Comparison of ENCODE assay signal across 1 cellular context in the genomic region with DNA sequence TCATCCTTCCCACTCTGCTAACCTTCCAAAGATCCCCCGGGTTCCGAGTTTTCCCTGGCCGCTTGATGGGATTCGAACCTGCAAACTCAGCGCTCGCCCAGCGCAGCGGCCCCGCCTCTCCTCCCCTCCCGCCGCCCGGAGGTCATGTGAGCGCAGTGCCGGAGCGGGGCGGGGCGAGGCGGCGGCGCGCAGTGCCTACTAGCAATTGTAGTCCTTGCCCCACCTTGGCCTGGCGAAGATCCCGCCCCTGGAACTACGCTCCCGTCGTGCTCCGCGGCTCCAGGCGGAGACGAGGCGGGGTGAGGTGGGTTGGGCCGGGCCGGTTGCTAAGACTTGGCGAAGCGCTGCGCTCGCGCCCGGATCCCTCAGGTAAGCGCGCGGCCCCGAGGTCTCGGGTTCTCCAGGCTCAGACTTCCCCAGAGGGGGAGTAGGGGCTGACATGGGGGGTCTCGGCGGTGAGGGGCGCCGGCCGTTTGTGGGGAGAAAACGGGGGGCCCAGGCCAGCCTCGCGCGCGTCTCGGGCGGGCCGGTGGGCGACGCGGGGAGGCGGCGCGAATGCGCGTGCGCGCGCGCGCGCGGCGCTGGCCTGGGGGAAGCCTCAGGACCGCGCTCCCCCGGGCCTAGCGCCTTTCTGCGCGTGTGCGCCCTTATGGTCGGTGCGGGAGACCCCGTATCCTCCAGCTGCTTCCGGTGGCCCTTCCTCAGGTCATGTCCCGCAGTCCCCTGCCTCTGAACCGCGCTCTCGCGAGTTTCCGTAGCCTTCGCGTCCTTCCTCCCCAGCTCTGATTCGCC.
TF ChIP-seq lines count a peak whose summit lies in the region.

A gene (plus strand): TSS at position 329 of the 792 bp plus-strand sequence. CDS start 6,649 bp downstream, outside the sequence.
A gene with protein sequence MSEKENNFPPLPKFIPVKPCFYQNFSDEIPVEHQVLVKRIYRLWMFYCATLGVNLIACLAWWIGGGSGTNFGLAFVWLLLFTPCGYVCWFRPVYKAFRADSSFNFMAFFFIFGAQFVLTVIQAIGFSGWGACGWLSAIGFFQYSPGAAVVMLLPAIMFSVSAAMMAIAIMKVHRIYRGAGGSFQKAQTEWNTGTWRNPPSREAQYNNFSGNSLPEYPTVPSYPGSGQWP (plus strand): TSS at position 329 of the 792 bp plus-strand sequence. CDS start 9,621 bp downstream, outside the sequence.

TF ChIP-seq in K562, 482 proteins besides CTCF, POLR2A, EP300 and RAD21 (continued from another document and continues in another):
- TF ChIP-seq, protein P1, sequence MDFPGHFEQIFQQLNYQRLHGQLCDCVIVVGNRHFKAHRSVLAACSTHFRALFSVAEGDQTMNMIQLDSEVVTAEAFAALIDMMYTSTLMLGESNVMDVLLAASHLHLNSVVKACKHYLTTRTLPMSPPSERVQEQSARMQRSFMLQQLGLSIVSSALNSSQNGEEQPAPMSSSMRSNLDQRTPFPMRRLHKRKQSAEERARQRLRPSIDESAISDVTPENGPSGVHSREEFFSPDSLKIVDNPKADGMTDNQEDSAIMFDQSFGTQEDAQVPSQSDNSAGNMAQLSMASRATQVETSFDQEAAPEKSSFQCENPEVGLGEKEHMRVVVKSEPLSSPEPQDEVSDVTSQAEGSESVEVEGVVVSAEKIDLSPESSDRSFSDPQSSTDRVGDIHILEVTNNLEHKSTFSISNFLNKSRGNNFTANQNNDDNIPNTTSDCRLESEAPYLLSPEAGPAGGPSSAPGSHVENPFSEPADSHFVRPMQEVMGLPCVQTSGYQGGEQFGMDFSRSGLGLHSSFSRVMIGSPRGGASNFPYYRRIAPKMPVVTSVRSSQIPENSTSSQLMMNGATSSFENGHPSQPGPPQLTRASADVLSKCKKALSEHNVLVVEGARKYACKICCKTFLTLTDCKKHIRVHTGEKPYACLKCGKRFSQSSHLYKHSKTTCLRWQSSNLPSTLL (IDR thresholded peaks at IDR 0.05), result no peak
- TF ChIP-seq YBX1 (IDR thresholded peaks at IDR 0.05) (no peak), DMBX1 (CRISPR knock-in tag; IDR thresholded peaks at IDR 0.05; ENCODE audit: borderline replicate concordance) (peak; percentile 80; the same call in 1 of the 2 replicates), SMARCE1 (IDR thresholded peaks at IDR 0.05) (no peak), ZNF778 (CRISPR knock-in tag; IDR thresholded peaks at IDR 0.05) (no peak), ZEB2 (IDR thresholded peaks at IDR 0.05) (no peak), NCOA2 (IDR thresholded peaks at IDR 0.05; ENCODE audit: partially characterized antibody in 2 of 2) (no peak), KDM4B (IDR thresholded peaks at IDR 0.05; ENCODE audit: borderline replicate concordance in 2 of 2, low read depth in 1 of 2) (peak in 1 of 2 experiments; percentile 97; a peak in 2 of 4 replicates), MYNN (IDR thresholded peaks at IDR 0.05) (no peak), MYNN (CRISPR knock-in tag; IDR thresholded peaks at IDR 0.05) (no peak), ZNF584 (CRISPR knock-in tag; IDR thresholded peaks at IDR 0.05; ENCODE audit: low read depth) (0 out of 2 replicates have a peak, but pooled peaks have one; percentile 20), FUS (optimal IDR thresholded peaks at IDR 0.05; ENCODE audit: low read depth, low read length) (no peak), ZKSCAN8 (CRISPR knock-in tag; IDR thresholded peaks at IDR 0.05) (no peak), KLF16 (IDR thresholded peaks at IDR 0.05) (no peak), PML (IDR thresholded peaks at IDR 0.05; ENCODE audit: low read length) (no peak), ZNF780A (CRISPR knock-in tag; IDR thresholded peaks at IDR 0.05) (no peak), ERF (CRISPR knock-in tag; IDR thresholded peaks at IDR 0.05) (no peak), ARID1B (IDR thresholded peaks at IDR 0.05) (0 out of 2 replicates have a peak, but pooled peaks have one; percentile 15), TCF3 (CRISPR knock-in tag; IDR thresholded peaks at IDR 0.05) (no peak), NR3C1 (CRISPR knock-in tag; IDR thresholded peaks at IDR 0.05) (no peak), CCAR2 (IDR thresholded peaks at IDR 0.05; ENCODE audit: low read depth, low read length) (no peak), POLR2H (tag; IDR thresholded peaks at IDR 0.05; ENCODE audit: low read depth) (no peak; the same call in 1 of the 2 replicates), NRF1 (conservative IDR thresholded peaks at IDR 0.05 in 1 of 2, IDR thresholded peaks at IDR 0.05 in 1 of 2) (peak; percentile 91 to 94), SAFB (IDR thresholded peaks at IDR 0.05; ENCODE audit: borderline replicate concordance, low read depth, low read length) (no peak), SRSF9 (IDR thresholded peaks at IDR 0.05; ENCODE audit: borderline replicate concordance, low read depth, low read length) (no peak), STAT5B (CRISPR knock-in tag; IDR thresholded peaks at IDR 0.05) (no peak), POLR2AphosphoS5 (IDR thresholded peaks at IDR 0.05; ENCODE audit: control insufficient read depth, insufficient read depth, low read depth, low read length) (peak; percentile 69; the same call in 1 of the 2 replicates), ZSCAN29 (IDR thresholded peaks at IDR 0.05) (no peak), ZNF24 (IDR thresholded peaks at IDR 0.05) (no peak), CHD4 (IDR thresholded peaks at IDR 0.05; ENCODE audit: insufficient read depth, insufficient replicate concordance, low read depth, low read length, poor library complexity, severe bottlenecking) (no peak), ZNF696 (CRISPR knock-in tag; conservative IDR thresholded peaks at IDR 0.05) (no peak), U2AF2 (optimal IDR thresholded peaks at IDR 0.05; ENCODE audit: low read depth, low read length) (no peak), ELF1 (tag; IDR thresholded peaks at IDR 0.05) (0 out of 2 replicates have a peak, but pooled peaks have one; percentile 36), MCM3 (IDR thresholded peaks at IDR 0.05) (no peak), ZNF23 (CRISPR knock-in tag; IDR thresholded peaks at IDR 0.05) (0 out of 2 replicates have a peak, but pooled peaks have one; percentile 27), LEF1 (IDR thresholded peaks at IDR 0.05) (no peak), KLF1 (tag; IDR thresholded peaks at IDR 0.05) (no peak; the same call in 1 of the 2 replicates), ZNF707 (CRISPR knock-in tag; conservative IDR thresholded peaks at IDR 0.05) (no peak; the same call in 1 of the 2 replicates), BRCA1 (IDR thresholded peaks at IDR 0.05) (no peak), BRCA1 (CRISPR knock-in tag; IDR thresholded peaks at IDR 0.05) (no peak), ZNF384 (IDR thresholded peaks at IDR 0.05; ENCODE audit: low read depth, low read length) (no peak)
- TF ChIP-seq, protein P2, sequence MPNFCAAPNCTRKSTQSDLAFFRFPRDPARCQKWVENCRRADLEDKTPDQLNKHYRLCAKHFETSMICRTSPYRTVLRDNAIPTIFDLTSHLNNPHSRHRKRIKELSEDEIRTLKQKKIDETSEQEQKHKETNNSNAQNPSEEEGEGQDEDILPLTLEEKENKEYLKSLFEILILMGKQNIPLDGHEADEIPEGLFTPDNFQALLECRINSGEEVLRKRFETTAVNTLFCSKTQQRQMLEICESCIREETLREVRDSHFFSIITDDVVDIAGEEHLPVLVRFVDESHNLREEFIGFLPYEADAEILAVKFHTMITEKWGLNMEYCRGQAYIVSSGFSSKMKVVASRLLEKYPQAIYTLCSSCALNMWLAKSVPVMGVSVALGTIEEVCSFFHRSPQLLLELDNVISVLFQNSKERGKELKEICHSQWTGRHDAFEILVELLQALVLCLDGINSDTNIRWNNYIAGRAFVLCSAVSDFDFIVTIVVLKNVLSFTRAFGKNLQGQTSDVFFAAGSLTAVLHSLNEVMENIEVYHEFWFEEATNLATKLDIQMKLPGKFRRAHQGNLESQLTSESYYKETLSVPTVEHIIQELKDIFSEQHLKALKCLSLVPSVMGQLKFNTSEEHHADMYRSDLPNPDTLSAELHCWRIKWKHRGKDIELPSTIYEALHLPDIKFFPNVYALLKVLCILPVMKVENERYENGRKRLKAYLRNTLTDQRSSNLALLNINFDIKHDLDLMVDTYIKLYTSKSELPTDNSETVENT (CRISPR knock-in tag; IDR thresholded peaks at IDR 0.05), result no peak; the same call in 1 of the 2 replicates
- TF ChIP-seq, protein P3, sequence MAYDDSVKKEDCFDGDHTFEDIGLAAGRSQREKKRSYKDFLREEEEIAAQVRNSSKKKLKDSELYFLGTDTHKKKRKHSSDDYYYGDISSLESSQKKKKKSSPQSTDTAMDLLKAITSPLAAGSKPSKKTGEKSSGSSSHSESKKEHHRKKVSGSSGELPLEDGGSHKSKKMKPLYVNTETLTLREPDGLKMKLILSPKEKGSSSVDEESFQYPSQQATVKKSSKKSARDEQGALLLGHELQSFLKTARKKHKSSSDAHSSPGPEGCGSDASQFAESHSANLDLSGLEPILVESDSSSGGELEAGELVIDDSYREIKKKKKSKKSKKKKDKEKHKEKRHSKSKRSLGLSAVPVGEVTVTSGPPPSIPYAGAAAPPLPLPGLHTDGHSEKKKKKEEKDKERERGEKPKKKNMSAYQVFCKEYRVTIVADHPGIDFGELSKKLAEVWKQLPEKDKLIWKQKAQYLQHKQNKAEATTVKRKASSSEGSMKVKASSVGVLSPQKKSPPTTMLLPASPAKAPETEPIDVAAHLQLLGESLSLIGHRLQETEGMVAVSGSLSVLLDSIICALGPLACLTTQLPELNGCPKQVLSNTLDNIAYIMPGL (CRISPR knock-in tag; IDR thresholded peaks at IDR 0.05), result 0 out of 2 replicates have a peak, but pooled peaks have one; percentile 37
- TF ChIP-seq, protein P4, sequence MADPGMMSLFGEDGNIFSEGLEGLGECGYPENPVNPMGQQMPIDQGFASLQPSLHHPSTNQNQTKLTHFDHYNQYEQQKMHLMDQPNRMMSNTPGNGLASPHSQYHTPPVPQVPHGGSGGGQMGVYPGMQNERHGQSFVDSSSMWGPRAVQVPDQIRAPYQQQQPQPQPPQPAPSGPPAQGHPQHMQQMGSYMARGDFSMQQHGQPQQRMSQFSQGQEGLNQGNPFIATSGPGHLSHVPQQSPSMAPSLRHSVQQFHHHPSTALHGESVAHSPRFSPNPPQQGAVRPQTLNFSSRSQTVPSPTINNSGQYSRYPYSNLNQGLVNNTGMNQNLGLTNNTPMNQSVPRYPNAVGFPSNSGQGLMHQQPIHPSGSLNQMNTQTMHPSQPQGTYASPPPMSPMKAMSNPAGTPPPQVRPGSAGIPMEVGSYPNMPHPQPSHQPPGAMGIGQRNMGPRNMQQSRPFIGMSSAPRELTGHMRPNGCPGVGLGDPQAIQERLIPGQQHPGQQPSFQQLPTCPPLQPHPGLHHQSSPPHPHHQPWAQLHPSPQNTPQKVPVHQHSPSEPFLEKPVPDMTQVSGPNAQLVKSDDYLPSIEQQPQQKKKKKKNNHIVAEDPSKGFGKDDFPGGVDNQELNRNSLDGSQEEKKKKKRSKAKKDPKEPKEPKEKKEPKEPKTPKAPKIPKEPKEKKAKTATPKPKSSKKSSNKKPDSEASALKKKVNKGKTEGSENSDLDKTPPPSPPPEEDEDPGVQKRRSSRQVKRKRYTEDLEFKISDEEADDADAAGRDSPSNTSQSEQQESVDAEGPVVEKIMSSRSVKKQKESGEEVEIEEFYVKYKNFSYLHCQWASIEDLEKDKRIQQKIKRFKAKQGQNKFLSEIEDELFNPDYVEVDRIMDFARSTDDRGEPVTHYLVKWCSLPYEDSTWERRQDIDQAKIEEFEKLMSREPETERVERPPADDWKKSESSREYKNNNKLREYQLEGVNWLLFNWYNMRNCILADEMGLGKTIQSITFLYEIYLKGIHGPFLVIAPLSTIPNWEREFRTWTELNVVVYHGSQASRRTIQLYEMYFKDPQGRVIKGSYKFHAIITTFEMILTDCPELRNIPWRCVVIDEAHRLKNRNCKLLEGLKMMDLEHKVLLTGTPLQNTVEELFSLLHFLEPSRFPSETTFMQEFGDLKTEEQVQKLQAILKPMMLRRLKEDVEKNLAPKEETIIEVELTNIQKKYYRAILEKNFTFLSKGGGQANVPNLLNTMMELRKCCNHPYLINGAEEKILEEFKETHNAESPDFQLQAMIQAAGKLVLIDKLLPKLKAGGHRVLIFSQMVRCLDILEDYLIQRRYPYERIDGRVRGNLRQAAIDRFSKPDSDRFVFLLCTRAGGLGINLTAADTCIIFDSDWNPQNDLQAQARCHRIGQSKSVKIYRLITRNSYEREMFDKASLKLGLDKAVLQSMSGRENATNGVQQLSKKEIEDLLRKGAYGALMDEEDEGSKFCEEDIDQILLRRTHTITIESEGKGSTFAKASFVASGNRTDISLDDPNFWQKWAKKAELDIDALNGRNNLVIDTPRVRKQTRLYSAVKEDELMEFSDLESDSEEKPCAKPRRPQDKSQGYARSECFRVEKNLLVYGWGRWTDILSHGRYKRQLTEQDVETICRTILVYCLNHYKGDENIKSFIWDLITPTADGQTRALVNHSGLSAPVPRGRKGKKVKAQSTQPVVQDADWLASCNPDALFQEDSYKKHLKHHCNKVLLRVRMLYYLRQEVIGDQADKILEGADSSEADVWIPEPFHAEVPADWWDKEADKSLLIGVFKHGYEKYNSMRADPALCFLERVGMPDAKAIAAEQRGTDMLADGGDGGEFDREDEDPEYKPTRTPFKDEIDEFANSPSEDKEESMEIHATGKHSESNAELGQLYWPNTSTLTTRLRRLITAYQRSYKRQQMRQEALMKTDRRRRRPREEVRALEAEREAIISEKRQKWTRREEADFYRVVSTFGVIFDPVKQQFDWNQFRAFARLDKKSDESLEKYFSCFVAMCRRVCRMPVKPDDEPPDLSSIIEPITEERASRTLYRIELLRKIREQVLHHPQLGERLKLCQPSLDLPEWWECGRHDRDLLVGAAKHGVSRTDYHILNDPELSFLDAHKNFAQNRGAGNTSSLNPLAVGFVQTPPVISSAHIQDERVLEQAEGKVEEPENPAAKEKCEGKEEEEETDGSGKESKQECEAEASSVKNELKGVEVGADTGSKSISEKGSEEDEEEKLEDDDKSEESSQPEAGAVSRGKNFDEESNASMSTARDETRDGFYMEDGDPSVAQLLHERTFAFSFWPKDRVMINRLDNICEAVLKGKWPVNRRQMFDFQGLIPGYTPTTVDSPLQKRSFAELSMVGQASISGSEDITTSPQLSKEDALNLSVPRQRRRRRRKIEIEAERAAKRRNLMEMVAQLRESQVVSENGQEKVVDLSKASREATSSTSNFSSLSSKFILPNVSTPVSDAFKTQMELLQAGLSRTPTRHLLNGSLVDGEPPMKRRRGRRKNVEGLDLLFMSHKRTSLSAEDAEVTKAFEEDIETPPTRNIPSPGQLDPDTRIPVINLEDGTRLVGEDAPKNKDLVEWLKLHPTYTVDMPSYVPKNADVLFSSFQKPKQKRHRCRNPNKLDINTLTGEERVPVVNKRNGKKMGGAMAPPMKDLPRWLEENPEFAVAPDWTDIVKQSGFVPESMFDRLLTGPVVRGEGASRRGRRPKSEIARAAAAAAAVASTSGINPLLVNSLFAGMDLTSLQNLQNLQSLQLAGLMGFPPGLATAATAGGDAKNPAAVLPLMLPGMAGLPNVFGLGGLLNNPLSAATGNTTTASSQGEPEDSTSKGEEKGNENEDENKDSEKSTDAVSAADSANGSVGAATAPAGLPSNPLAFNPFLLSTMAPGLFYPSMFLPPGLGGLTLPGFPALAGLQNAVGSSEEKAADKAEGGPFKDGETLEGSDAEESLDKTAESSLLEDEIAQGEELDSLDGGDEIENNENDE (IDR thresholded peaks at IDR 0.05; ENCODE audit: low read depth, low read length), result no peak
